In genomic region chr11:122897606-122898210, GRCh38 we compare ENCODE assay signal across 21 cellular contexts. TPM values are rescaled to one million over a fixed set of nuclear protein-coding genes. Genes with fewer than 3 reads are reported as not detected.
DNase-seq lines count a peak whose midpoint lies in the region; ATAC-seq and TF ChIP-seq lines count a peak whose summit lies in the region.
"Had no signal": no experiment of that assay in that cellular context is flagged by ENCODE, and none has a peak within 500 bp of the region (broad histone marks: within the 10 kb centered on the region; RNA-seq: fewer than 3 reads in every experiment).

No MANE protein-coding gene starts in this region.

- H2AK5ac ChIP-seq in trophoblast cell (ENCODE audit: low read length): no peak overlapping the region

- H3K9me3 ChIP-seq in trophoblast cell (ENCODE audit: insufficient read depth, low read depth, low read length) (no peaks in the 10 kb centered on the region), testis (no peaks in the 10 kb centered on the region)
- H3K9me3 ChIP-seq: colonic mucosa had no signal

- H4K91ac ChIP-seq in trophoblast cell (ENCODE audit: low read depth, low read length): no peak overlapping the region

- H3K27ac ChIP-seq in trophoblast cell (ENCODE audit: low read depth, low read length): no peak overlapping the region
- no peak overlapping the region for H3K27ac ChIP-seq in testis
- H3K27ac ChIP-seq: C4-2B, colonic mucosa had no signal

- no peak for TF ChIP-seq CTCF in BJ (IDR thresholded peaks at IDR 0.05; ENCODE audit: insufficient read depth, low read depth, low read length)
- no peak for TF ChIP-seq CTCF in testis (IDR thresholded peaks at IDR 0.05)

- CTCF ChIA-PET in BJ (lab: Yijun Ruan, JAX): interaction anchor here (1.6 kb wide), 1 partner anchor 15 kb away, joined by 5 read pairs; the partner anchor contains the start of gene JHY

- no peak overlapping the region for H4K12ac ChIP-seq in trophoblast cell (ENCODE audit: low read depth, low read length)

- peak; percentile 55 for DNase-seq in BJ (ENCODE audit: low read depth)
- DNase-seq in NCI-H226: peak; percentile 44
- peak; percentile 56 for DNase-seq in dermis blood vessel endothelial cell
- DNase-seq in trophoblast cell: peak; percentile 51 to 79
- no peak for DNase-seq in testis
- no peak for DNase-seq in retina
- DNase-seq in activated CD4-positive, alpha-beta T cell treated with anti-CD3 and anti-CD28 coated beads, Interleukin-2, amount 50 U/mL, for 4 hours: no peak
- DNase-seq: activated CD4-positive, alpha-beta memory T cell treated with anti-CD3 and anti-CD28 coated beads, Interleukin-2, amount 10 ng/mL, durations not matched to agents 7 days and 5 days; amniotic stem cell; colonic mucosa; DMS79 treated with DMSO at 0.1 percent for 48 hours; hippocampal formation; NCI-H1417; NCI-H2171; nucleus accumbens; stimulated activated CD4-positive, alpha-beta T cell treated with anti-CD3 and anti-CD28 coated beads, Interleukin-2, amount 100 ng/mL, for 48 hours; substantia nigra; T-cell had no signal

- no peaks in the 10 kb centered on the region for H3K27me3 ChIP-seq in BJ (ENCODE audit: control insufficient read depth, insufficient read depth, low read length)
- no peaks in the 10 kb centered on the region for H3K27me3 ChIP-seq in trophoblast cell (ENCODE audit: insufficient read depth, low read length)
- no peaks in the 10 kb centered on the region for H3K27me3 ChIP-seq in testis
- H3K27me3 ChIP-seq: colonic mucosa had no signal

- no CpG with 5 or more reads among the region's 5 CpGs for WGBS in trophoblast cell (ENCODE audit: extremely low coverage, insufficient coverage, insufficient read length)
- WGBS in testis, 2 donors: 82 to 84% methylated on average over 5 of the region's 5 CpGs

- TF ChIP-seq POLR2A in testis (IDR thresholded peaks at IDR 0.05): no peak

- H3K18ac ChIP-seq in trophoblast cell (ENCODE audit: low read length): no peak overlapping the region

- no peak overlapping the region for H2BK12ac ChIP-seq in trophoblast cell (ENCODE audit: low read length)

- no peak overlapping the region for H3K23ac ChIP-seq in trophoblast cell (ENCODE audit: low read length)

- H3K4me3 ChIP-seq in BJ (ENCODE audit: low read depth, low read length): no peak overlapping the region
- H3K4me3 ChIP-seq in trophoblast cell (ENCODE audit: low read depth, low read length): no peak overlapping the region
- no peak overlapping the region for H3K4me3 ChIP-seq in testis
- H3K4me3 ChIP-seq: colonic mucosa had no signal

- no peaks in the 10 kb centered on the region for H3K79me1 ChIP-seq in trophoblast cell (ENCODE audit: low read length)

- no peaks in the 10 kb centered on the region for H3K79me2 ChIP-seq in trophoblast cell (ENCODE audit: control insufficient read depth, insufficient read depth, low read length, poor library complexity)

- POLR2A ChIA-PET in BJ (lab: Charles Lee): no interaction called here

- no peak overlapping the region for H2BK120ac ChIP-seq in trophoblast cell (ENCODE audit: insufficient read depth, low read length, poor library complexity)

- H4K8ac ChIP-seq in trophoblast cell (ENCODE audit: low read depth, low read length): no peak overlapping the region

- H3K4ac ChIP-seq in trophoblast cell (ENCODE audit: low read depth, low read length): no peak overlapping the region

- H2AFZ ChIP-seq in trophoblast cell (ENCODE audit: insufficient read depth, low read length, poor library complexity): no peak overlapping the region

- H3K36me3 ChIP-seq in BJ (ENCODE audit: control insufficient read depth, insufficient read depth, low read length) (no peaks in the 10 kb centered on the region), trophoblast cell (ENCODE audit: control insufficient read depth in 1 of 2, insufficient read depth in 2 of 2, low read length in 2 of 2) (no peaks in the 10 kb centered on the region), testis (ENCODE audit: low read depth, missing control alignments) (no peaks in the 10 kb centered on the region)
- H3K36me3 ChIP-seq: colonic mucosa had no signal

- no peak for ATAC-seq in GM21825 (IDR thresholded peaks at IDR 0.05; ENCODE audit: unreplicated experiment)
- ATAC-seq: T-cell had no signal

- H3K4me2 ChIP-seq in trophoblast cell (ENCODE audit: low read length): no peak overlapping the region

- H2BK5ac ChIP-seq in trophoblast cell (ENCODE audit: low read depth, low read length, poor library complexity): no peak overlapping the region

- intact Hi-C loops in testis (cut with DNase I; ENCODE audit: low total_unique reads): no loop called here

- H3K4me1 ChIP-seq in trophoblast cell (ENCODE audit: control insufficient read depth in 1 of 2, insufficient read depth in 2 of 2, low read length in 2 of 2) (no peaks in the 10 kb centered on the region), testis (no peaks in the 10 kb centered on the region)
- H3K4me1 ChIP-seq: colonic mucosa had no signal

- H3K14ac ChIP-seq in trophoblast cell (ENCODE audit: low read length): no peak overlapping the region

- H3K9ac ChIP-seq in trophoblast cell (ENCODE audit: low read length): no peak overlapping the region

RNA-seq across cellular contexts. Expression of gene JHY, which starts 15.1 kb away (rescaled TPM):
- 4.4 and 5.7 TPM in 2 replicates for polyA plus RNA-seq in BJ (2011; rRNA removed)
- 3.0 and 3.9 TPM in 2 replicates for polyA minus RNA-seq in BJ (2011; rRNA and poly(A)+ RNA removed)
- 0.47 and 0.51 TPM in 2 replicates for total RNA-seq in dermis blood vessel endothelial cell
- 3.2 and 3.3 TPM in 2 replicates for polyA plus RNA-seq in trophoblast cell (2013)
- total RNA-seq in testis: 10 to 100 TPM; 22.3 to 32.7 TPM
- polyA plus RNA-seq in testis (ENCODE audit: insufficient read depth, low read depth, low replicate concordance): 46.3 TPM

RNA-seq across cellular contexts. Expression of gene CRTAM, which starts 59.4 kb away (rescaled TPM):
- polyA plus RNA-seq in BJ (2011; rRNA removed) (not detected in 2 replicates), testis (ENCODE audit: insufficient read depth, low read depth, low replicate concordance) (1.7 TPM)
- polyA minus RNA-seq in BJ (2011; rRNA and poly(A)+ RNA removed): not detected in 2 replicates
- total RNA-seq in dermis blood vessel endothelial cell (not detected in 2 replicates), testis (under 1 TPM in 1 of 2 donors, not detected in 1; 0.50 TPM)
- polyA plus RNA-seq in trophoblast cell (2013): 0.03 and 0.04 TPM in 2 replicates
- total RNA-seq: colonic mucosa, epithelial cell of proximal tubule had no signal

Comparison
In these comparisons a context has a peak if more than half of its experiments do, and no peak if none do; other contexts are left out.
1. DNase-seq: peak in BJ (single experiment), NCI-H226 (single experiment), dermis blood vessel endothelial cell (single experiment) and trophoblast cell (2 of 2); none in testis (single experiment), retina (single experiment) and activated CD4-positive, alpha-beta T cell treated with anti-CD3 and anti-CD28 coated beads, Interleukin-2, amount 50 U/mL, for 4 hours (0 of 2).
2. RNA of gene JHY, which starts 15.1 kb away (total RNA-seq): 22.3 to 32.7 TPM in testis; 0.47 to 0.51 TPM in dermis blood vessel endothelial cell; every median in the first group is over 10 times any median in the second.